20 cellular contexts compared by ENCODE assay signal in the genomic region with DNA sequence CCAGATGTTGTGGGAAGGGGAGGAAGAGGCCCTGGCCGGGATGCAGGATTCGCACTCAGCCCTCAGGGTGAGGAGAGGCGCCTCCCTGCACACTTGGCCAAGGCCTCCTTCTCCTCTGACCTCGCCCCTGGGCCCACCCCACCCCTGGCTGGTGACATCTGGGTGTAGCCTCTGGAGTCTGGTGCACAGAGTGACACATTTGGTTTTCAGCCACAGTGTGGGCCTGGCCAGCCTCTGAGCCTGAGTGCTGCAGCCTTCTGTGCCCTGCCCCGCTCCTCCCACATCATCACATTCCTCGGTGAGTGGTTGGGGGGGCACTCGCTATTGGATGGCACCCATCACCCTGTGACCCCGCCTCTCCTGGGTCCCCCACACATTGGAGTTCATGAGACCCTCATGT. TPM values are rescaled to one million over a fixed set of nuclear protein-coding genes. Genes with fewer than 3 reads are reported as not detected.
"Had no signal": no experiment of that assay in that cellular context is flagged by ENCODE, and none has a peak within 500 bp of the region (broad histone marks: within the 10 kb centered on the region; RNA-seq: fewer than 3 reads in every experiment).

No MANE protein-coding gene starts in this region.

- H3K4me1 ChIP-seq: breast epithelium, colonic mucosa, esophagus squamous epithelium, gastroesophageal sphincter, parathyroid adenoma, uterus had no signal

- H3K36me3 Mint-ChIP-seq: activated naive CD4-positive, alpha-beta T cell treated with anti-CD3 and anti-CD28 coated beads, Interleukin-2, amount 50 U/mL, for 72 hours had no signal

- H3K9ac ChIP-seq: parathyroid adenoma, SK-N-SH had no signal

- H3K27ac ChIP-seq: breast epithelium, colonic mucosa, esophagus squamous epithelium, gastroesophageal sphincter, parathyroid adenoma, thyroid gland, uterus had no signal

- H3K9me3 Mint-ChIP-seq: activated CD4-positive, alpha-beta T cell treated with anti-CD3 and anti-CD28 coated beads, Interleukin-2, amount 10 ng/mL, durations not matched to agents 7 days and 5 days; activated CD8-positive, alpha-beta T cell treated with anti-CD3 and anti-CD28 coated beads for 36 hours; activated naive CD4-positive, alpha-beta T cell treated with anti-CD3 and anti-CD28 coated beads, Interleukin-2, amount 50 U/mL, for 72 hours; endodermal cell; nephron had no signal

- H3K27ac Mint-ChIP-seq: activated CD4-positive, alpha-beta T cell treated with anti-CD3 and anti-CD28 coated beads, Interleukin-2, amount 10 ng/mL, durations not matched to agents 7 days and 5 days; activated CD8-positive, alpha-beta T cell treated with anti-CD3 and anti-CD28 coated beads for 36 hours; activated naive CD4-positive, alpha-beta T cell treated with anti-CD3 and anti-CD28 coated beads, Interleukin-2, amount 50 U/mL, for 72 hours; endodermal cell; nephron had no signal

- H3K4me1 Mint-ChIP-seq: activated CD4-positive, alpha-beta T cell treated with anti-CD3 and anti-CD28 coated beads, Interleukin-2, amount 10 ng/mL, durations not matched to agents 7 days and 5 days had no signal

- H3K4me3 ChIP-seq: breast epithelium, colonic mucosa, esophagus squamous epithelium, gastroesophageal sphincter, thyroid gland, uterus had no signal

- H3K79me2 ChIP-seq: parathyroid adenoma had no signal

- H3K9me3 ChIP-seq: breast epithelium, colonic mucosa, esophagus squamous epithelium, gastroesophageal sphincter, SK-N-SH, thyroid gland, uterus had no signal

- H3K27me3 ChIP-seq: colonic mucosa, thyroid gland, uterus had no signal

- H3K27me3 Mint-ChIP-seq: activated CD4-positive, alpha-beta T cell treated with anti-CD3 and anti-CD28 coated beads, Interleukin-2, amount 10 ng/mL, durations not matched to agents 7 days and 5 days; activated CD8-positive, alpha-beta T cell treated with anti-CD3 and anti-CD28 coated beads for 36 hours had no signal

- H3K4me3 Mint-ChIP-seq: activated CD4-positive, alpha-beta T cell treated with anti-CD3 and anti-CD28 coated beads, Interleukin-2, amount 10 ng/mL, durations not matched to agents 7 days and 5 days; activated CD8-positive, alpha-beta T cell treated with anti-CD3 and anti-CD28 coated beads for 36 hours; endodermal cell; nephron had no signal

- DNase-seq: activated CD4-positive, alpha-beta T cell treated with anti-CD3 and anti-CD28 coated beads, Interleukin-2, amount 10 ng/mL, durations not matched to agents 7 days and 5 days; activated CD8-positive, alpha-beta T cell treated with anti-CD3 and anti-CD28 coated beads for 36 hours; colonic mucosa; endodermal cell; esophagus squamous epithelium; head of caudate nucleus; islet precursor cell; mammary epithelial cell; SK-N-SH; stimulated activated CD4-positive, alpha-beta T cell treated with anti-CD3 and anti-CD28 coated beads, Interleukin-4, amount 100 ng/mL, for 24 hours; stimulated activated naive CD4-positive, alpha-beta T cell treated with Interleukin-2 at 50 U/mL for 16 hours; thyroid gland; uterus had no signal

- H3K4me2 ChIP-seq: SK-N-SH had no signal

- H3K36me3 ChIP-seq: breast epithelium, colonic mucosa, esophagus squamous epithelium, gastroesophageal sphincter, thyroid gland, uterus had no signal

- ATAC-seq: activated CD8-positive, alpha-beta T cell treated with anti-CD3 and anti-CD28 coated beads for 36 hours; activated naive CD4-positive, alpha-beta T cell treated with anti-CD3 and anti-CD28 coated beads, Interleukin-2, amount 50 U/mL, for 72 hours; gastroesophageal sphincter had no signal

- H2AFZ ChIP-seq: parathyroid adenoma had no signal

RNA-seq across cellular contexts. Expression of gene PRDM16, which starts 45.8 kb away (rescaled TPM):
- total RNA-seq: mammary epithelial cell; myocyte; T-helper 2 cell treated with Interferon-gamma antibody and Interleukin-4, amounts not matched to agents 100 ng/mL and 5 ng/mL, for 36 hours had no signal
- polyA plus RNA-seq: SK-N-SH had no signal
